In genomic region chr6:89862281-89862680, GRCh38 we compare ENCODE assay signal across 16 cellular contexts. TPM values are rescaled to one million over a fixed set of nuclear protein-coding genes. Genes with fewer than 3 reads are reported as not detected.
DNase-seq lines count a peak whose midpoint lies in the region; ATAC-seq, FAIRE-seq and TF ChIP-seq lines count a peak whose summit lies in the region.
"Had no signal": no experiment of that assay in that cellular context is flagged by ENCODE, and none has a peak within 500 bp of the region (broad histone marks: within the 10 kb centered on the region; RNA-seq: fewer than 3 reads in every experiment).

No MANE protein-coding gene starts in this region.

- no peaks in the 10 kb centered on the region for H4K20me1 ChIP-seq in osteoblast (ENCODE audit: insufficient read depth, low read length)

- peak overlapping the region; percentile 3 for H3K27ac Mint-ChIP-seq in activated CD8-positive, alpha-beta T cell treated with anti-CD3 and anti-CD28 coated beads for 36 hours
- no peak overlapping the region for H3K27ac Mint-ChIP-seq in activated CD8-positive, alpha-beta T cell treated with anti-CD3 and anti-CD28 coated beads, Interleukin-2, amount 10 ng/mL, durations not matched to agents 7 days and 5 days
- H3K27ac Mint-ChIP-seq in stimulated activated memory B cell treated with anti-CD40 and anti-IgM and Interleukin-4, amounts not matched to agents 10 μg/mL and 1 μg/mL and 100 μg/mL, for 72 hours: peak overlapping the region; percentile 84

- peaks cover 65% of the 10 kb centered on the region for H3K36me3 Mint-ChIP-seq in activated CD8-positive, alpha-beta T cell treated with anti-CD3 and anti-CD28 coated beads for 36 hours (ENCODE audit: low read depth)
- H3K36me3 Mint-ChIP-seq in activated CD8-positive, alpha-beta T cell treated with anti-CD3 and anti-CD28 coated beads, Interleukin-2, amount 10 ng/mL, durations not matched to agents 7 days and 5 days (ENCODE audit: low read depth): peaks cover 77% of the 10 kb centered on the region
- H3K36me3 Mint-ChIP-seq in stimulated activated memory B cell treated with anti-CD40 and anti-IgM and Interleukin-4, amounts not matched to agents 10 μg/mL and 1 μg/mL and 100 μg/mL, for 72 hours: peaks cover 58% of the 10 kb centered on the region

- no peak overlapping the region for H2AFZ ChIP-seq in osteoblast (ENCODE audit: low read length)

- H3K4me1 ChIP-seq in osteoblast (ENCODE audit: insufficient read depth, low read length): no peaks in the 10 kb centered on the region
- H3K4me1 ChIP-seq: left lung, suprapubic skin had no signal

- no peak for DNase-seq in activated CD8-positive, alpha-beta T cell treated with anti-CD3 and anti-CD28 coated beads for 36 hours
- no peak for DNase-seq in activated CD8-positive, alpha-beta T cell treated with anti-CD3 and anti-CD28 coated beads, Interleukin-2, amount 10 ng/mL, durations not matched to agents 7 days and 5 days
- DNase-seq in NCI-H1694 treated with DMSO at 0.1 percent for 48 hours (lab: John Stamatoyannopoulos, UW) (no peak), D721Med (ENCODE audit: insufficient read length, low spot score) (no peak), osteoblast (ENCODE audit: insufficient read length, low spot score, missing footprints) (no peak)
- DNase-seq: activated CD4-positive, CD25-positive, alpha-beta regulatory T cell; dermis blood vessel endothelial cell; left lung; NCI-H2029 treated with DMSO at 0.1 percent for 48 hours had no signal

- intact Hi-C loops in activated CD8-positive, alpha-beta T cell treated with anti-CD3 and anti-CD28 coated beads for 36 hours (cut with micrococcal nuclease): no loop called here

- H3K4me1 Mint-ChIP-seq in activated CD8-positive, alpha-beta T cell treated with anti-CD3 and anti-CD28 coated beads for 36 hours (ENCODE audit: low read depth): peaks cover 9% of the 10 kb centered on the region
- peaks cover 15% of the 10 kb centered on the region for H3K4me1 Mint-ChIP-seq in activated CD8-positive, alpha-beta T cell treated with anti-CD3 and anti-CD28 coated beads, Interleukin-2, amount 10 ng/mL, durations not matched to agents 7 days and 5 days (ENCODE audit: low read depth)
- H3K4me1 Mint-ChIP-seq in stimulated activated memory B cell treated with anti-CD40 and anti-IgM and Interleukin-4, amounts not matched to agents 10 μg/mL and 1 μg/mL and 100 μg/mL, for 72 hours: peaks cover 21% of the 10 kb centered on the region

- no peak for ATAC-seq in activated CD8-positive, alpha-beta T cell treated with anti-CD3 and anti-CD28 coated beads for 36 hours
- no peak for ATAC-seq in activated CD8-positive, alpha-beta T cell treated with anti-CD3 and anti-CD28 coated beads, Interleukin-2, amount 10 ng/mL, durations not matched to agents 7 days and 5 days
- ATAC-seq in GM21717 (IDR thresholded peaks at IDR 0.05; ENCODE audit: unreplicated experiment) (peak; percentile 79), HG03175 (IDR thresholded peaks at IDR 0.05; ENCODE audit: unreplicated experiment) (peak; percentile 77)
- ATAC-seq in stimulated activated memory B cell treated with anti-CD40 and anti-IgM and Interleukin-4, amounts not matched to agents 10 μg/mL and 1 μg/mL and 100 μg/mL, for 72 hours: peak; percentile 90
- ATAC-seq: HepG2, left lung, Right ventricle myocardium inferior had no signal

- H3K4me2 ChIP-seq in osteoblast (ENCODE audit: insufficient read depth, low read length): no peak overlapping the region

- POLR2A ChIA-PET in activated CD8-positive, alpha-beta T cell treated with anti-CD3 and anti-CD28 coated beads for 36 hours (lab: Charles Lee): no interaction called here
- POLR2A ChIA-PET in activated CD8-positive, alpha-beta T cell treated with anti-CD3 and anti-CD28 coated beads, Interleukin-2, amount 10 ng/mL, durations not matched to agents 7 days and 5 days (lab: Charles Lee): no interaction called here

- H3K9me3 ChIP-seq in osteoblast (ENCODE audit: low read depth, low read length): no peaks in the 10 kb centered on the region
- H3K9me3 ChIP-seq: left lung had no signal

- H3K4me3 ChIP-seq in osteoblast (ENCODE audit: insufficient read depth, low read length): no peak overlapping the region
- H3K4me3 ChIP-seq: left lung, suprapubic skin had no signal

- no peak for FAIRE-seq in D721Med (lab: Jason Lieb, UNC)
- FAIRE-seq: HepG2 had no signal

- no peaks in the 10 kb centered on the region for H3K27me3 Mint-ChIP-seq in activated CD8-positive, alpha-beta T cell treated with anti-CD3 and anti-CD28 coated beads for 36 hours
- no peaks in the 10 kb centered on the region for H3K27me3 Mint-ChIP-seq in activated CD8-positive, alpha-beta T cell treated with anti-CD3 and anti-CD28 coated beads, Interleukin-2, amount 10 ng/mL, durations not matched to agents 7 days and 5 days (ENCODE audit: low read depth)
- H3K27me3 Mint-ChIP-seq in stimulated activated memory B cell treated with anti-CD40 and anti-IgM and Interleukin-4, amounts not matched to agents 10 μg/mL and 1 μg/mL and 100 μg/mL, for 72 hours: no peaks in the 10 kb centered on the region

- H3K79me2 ChIP-seq in osteoblast (ENCODE audit: insufficient read depth, low read length): no peaks in the 10 kb centered on the region

- CTCF ChIA-PET in activated CD8-positive, alpha-beta T cell treated with anti-CD3 and anti-CD28 coated beads for 36 hours (lab: Charles Lee): interaction anchor here (0.9 to 1.3 kb wide), 2 partner anchors 10 to 135 kb away, joined by 3 read pairs; no protein-coding TSS in a partner anchor
- CTCF ChIA-PET in activated CD8-positive, alpha-beta T cell treated with anti-CD3 and anti-CD28 coated beads, Interleukin-2, amount 10 ng/mL, durations not matched to agents 7 days and 5 days (lab: Charles Lee): no interaction called here

- no peak overlapping the region for H3K4me3 Mint-ChIP-seq in activated CD8-positive, alpha-beta T cell treated with anti-CD3 and anti-CD28 coated beads for 36 hours
- H3K4me3 Mint-ChIP-seq in activated CD8-positive, alpha-beta T cell treated with anti-CD3 and anti-CD28 coated beads, Interleukin-2, amount 10 ng/mL, durations not matched to agents 7 days and 5 days: no peak overlapping the region
- peak overlapping the region; percentile 54 for H3K4me3 Mint-ChIP-seq in stimulated activated memory B cell treated with anti-CD40 and anti-IgM and Interleukin-4, amounts not matched to agents 10 μg/mL and 1 μg/mL and 100 μg/mL, for 72 hours

- H3K27ac ChIP-seq in osteoblast (ENCODE audit: low read depth, low read length): no peak overlapping the region
- H3K27ac ChIP-seq: left lung, suprapubic skin had no signal

- H3K27me3 ChIP-seq in osteoblast (ENCODE audit: insufficient read depth, low read length): no peaks in the 10 kb centered on the region
- H3K27me3 ChIP-seq: left lung, suprapubic skin had no signal

- no peak for TF ChIP-seq CTCF in activated CD8-positive, alpha-beta T cell treated with anti-CD3 and anti-CD28 coated beads for 36 hours (IDR thresholded peaks at IDR 0.05)
- TF ChIP-seq CTCF in D721Med (IDR thresholded peaks at IDR 0.05; ENCODE audit: insufficient read depth, missing control alignments) (no peak), osteoblast (IDR thresholded peaks at IDR 0.05; ENCODE audit: extremely low read depth, low read depth, low read length) (no peak)

- H3K9me3 Mint-ChIP-seq in activated CD8-positive, alpha-beta T cell treated with anti-CD3 and anti-CD28 coated beads for 36 hours: no peaks in the 10 kb centered on the region
- no peaks in the 10 kb centered on the region for H3K9me3 Mint-ChIP-seq in activated CD8-positive, alpha-beta T cell treated with anti-CD3 and anti-CD28 coated beads, Interleukin-2, amount 10 ng/mL, durations not matched to agents 7 days and 5 days (ENCODE audit: insufficient read depth)
- H3K9me3 Mint-ChIP-seq in stimulated activated memory B cell treated with anti-CD40 and anti-IgM and Interleukin-4, amounts not matched to agents 10 μg/mL and 1 μg/mL and 100 μg/mL, for 72 hours: no peaks in the 10 kb centered on the region

- peaks cover 49% of the 10 kb centered on the region for H3K36me3 ChIP-seq in osteoblast (ENCODE audit: insufficient read depth, low read length)

RNA-seq across cellular contexts. Expression of gene GJA10, which starts 32.0 kb away (rescaled TPM):
- total RNA-seq in activated CD8-positive, alpha-beta T cell treated with anti-CD3 and anti-CD28 coated beads for 36 hours: not detected
- total RNA-seq in activated CD8-positive, alpha-beta T cell treated with anti-CD3 and anti-CD28 coated beads, Interleukin-2, amount 10 ng/mL, durations not matched to agents 7 days and 5 days: not detected
- not detected in 2 replicates for total RNA-seq in osteoblast
- total RNA-seq: dermis blood vessel endothelial cell, glomerular endothelial cell, HepG2, left lung, Right ventricle myocardium inferior, suprapubic skin had no signal

RNA-seq across cellular contexts. Expression of gene CASP8AP2, which starts 32.6 kb away (rescaled TPM):
- 10 to 100 TPM; 33.3 to 33.6 TPM for total RNA-seq in activated CD8-positive, alpha-beta T cell treated with anti-CD3 and anti-CD28 coated beads for 36 hours
- 10 to 100 TPM; 42.5 to 47.3 TPM for total RNA-seq in activated CD8-positive, alpha-beta T cell treated with anti-CD3 and anti-CD28 coated beads, Interleukin-2, amount 10 ng/mL, durations not matched to agents 7 days and 5 days
- 13.0 and 14.4 TPM in 2 replicates for total RNA-seq in osteoblast

RNA-seq across cellular contexts. Expression of gene MDN1, which starts 42.7 kb away (rescaled TPM):
- 10 to 100 TPM; 69.0 TPM for total RNA-seq in activated CD8-positive, alpha-beta T cell treated with anti-CD3 and anti-CD28 coated beads for 36 hours
- 10 to 100 TPM; 58.2 to 64.7 TPM for total RNA-seq in activated CD8-positive, alpha-beta T cell treated with anti-CD3 and anti-CD28 coated beads, Interleukin-2, amount 10 ng/mL, durations not matched to agents 7 days and 5 days
- total RNA-seq in osteoblast: 21.2 and 21.4 TPM in 2 replicates

Comparison
In these comparisons a context has a peak if more than half of its experiments do, and no peak if none do; other contexts are left out.
1. ATAC-seq: peak in GM21717 (single experiment), HG03175 (single experiment) and stimulated activated memory B cell treated with anti-CD40 and anti-IgM and Interleukin-4, amounts not matched to agents 10 μg/mL and 1 μg/mL and 100 μg/mL, for 72 hours (single experiment); none in activated CD8-positive, alpha-beta T cell treated with anti-CD3 and anti-CD28 coated beads for 36 hours (single experiment) and activated CD8-positive, alpha-beta T cell treated with anti-CD3 and anti-CD28 coated beads, Interleukin-2, amount 10 ng/mL, durations not matched to agents 7 days and 5 days (single experiment).